ENCODE assay signal across 8 cellular contexts in genomic region chr14:67359319-67359774, GRCh38. TPM values are rescaled to one million over a fixed set of nuclear protein-coding genes. Genes with fewer than 3 reads are reported as not detected.
DNase-seq lines count a peak whose midpoint lies in the region; ATAC-seq and TF ChIP-seq lines count a peak whose summit lies in the region.

No MANE protein-coding gene starts in this region.

- H3K79me2 ChIP-seq in HCT116 (ENCODE audit: insufficient read depth, low read length) = peaks cover 73% of the 10 kb centered on the region

- CTCF ChIA-PET in HCT116 (lab: Charles Lee) = interaction anchor here (0.6 to 1.4 kb wide), 37 partner anchors 8 to 1001 kb away, joined by 3 to 14 read pairs (median 4); partner anchors contain the start of genes GPHN, PIGH and RDH12
- CTCF ChIA-PET in WTC11 (lab: Charles Lee) = interaction anchor here (0.6 to 1.6 kb wide), 55 partner anchors 8 to 1000 kb away, joined by 3 to 15 read pairs (median 4); partner anchors contain the start of genes ARG2, PLEK2, PLEKHH1 and RDH11

- peak overlapping the region; percentile 92 for H3K9ac ChIP-seq in HCT116 (ENCODE audit: low read length)

- no peak for TF ChIP-seq CTCF in CD14-positive monocyte (IDR thresholded peaks at IDR 0.05)
- TF ChIP-seq CTCF in HCT116 (IDR thresholded peaks at IDR 0.05 in 2 of 3, conservative IDR thresholded peaks at IDR 0.05 in 1 of 3; ENCODE audit: borderline replicate concordance in 1 of 3, insufficient read depth in 1 of 3, low read depth in 2 of 3, low read length in 2 of 3) = no peak
- no peak for TF ChIP-seq CTCF in WTC11 (IDR thresholded peaks at IDR 0.05)
- no peak for TF ChIP-seq CTCF in foreskin fibroblast (IDR thresholded peaks at IDR 0.05; ENCODE audit: low read depth, low read length)
- TF ChIP-seq CTCF in progenitor cell of endocrine pancreas (IDR thresholded peaks at IDR 0.05; ENCODE audit: unreplicated experiment) = no peak
- no peak for TF ChIP-seq CTCF in GM10266 (IDR thresholded peaks at IDR 0.05; ENCODE audit: control insufficient read depth, insufficient read depth, low read depth, missing control alignments)

- H3K4me3 ChIP-seq in HCT116 (replicated peaks in 1 of 2; ENCODE audit: low read depth in 1 of 2, low read length in 2 of 2) = peak overlapping the region; percentile 74 to 93
- peak overlapping the region; percentile 94 for H3K4me3 ChIP-seq in foreskin fibroblast (ENCODE audit: low read depth in 1 of 2, low read length in 2 of 2)

- H3K27me3 Mint-ChIP-seq in CD14-positive monocyte (ENCODE audit: low read depth in 3 of 3) (no peaks in the 10 kb centered on the region), WTC11 (ENCODE audit: low read depth) (no peaks in the 10 kb centered on the region), progenitor cell of endocrine pancreas (no peaks in the 10 kb centered on the region)

- BruUV-seq in HCT116 (replicated peaks; lab: Mats Ljungman, UMichigan) = TSS peak; percentile 49

- H4K20me1 ChIP-seq in HCT116 (ENCODE audit: insufficient read depth) = peaks cover 13% of the 10 kb centered on the region; the same call in 1 of the 2 replicates

- intact Hi-C loops in CD14-positive monocyte (cut with micrococcal nuclease) (loop anchor here in 1 of 2 donors (5.0 kb wide), 1 partner anchor 117 kb away; the partner anchor contains the start of gene PALS1), HCT116 (cut with micrococcal nuclease) (no loop called here), sciatic nerve (cut with DNase I) (no loop called here)

- H3K36me3 ChIP-seq in HCT116 (ENCODE audit: control insufficient read depth in 1 of 2, insufficient read depth in 2 of 2, low read length in 2 of 2) = peaks cover 3 to 5% of the 10 kb centered on the region in 2 experiments; a peak in 1 of 4 replicates

- no peak overlapping the region for H2AFZ ChIP-seq in HCT116 (ENCODE audit: low read depth, low read length, poor library complexity, severe bottlenecking)

- H3K4me1 ChIP-seq in HCT116 (ENCODE audit: control insufficient read depth in 1 of 2, insufficient read depth in 2 of 2, low read length in 2 of 2) = peaks cover 9 to 17% of the 10 kb centered on the region in 2 experiments; a peak in 3 of 4 replicates

- H3K4me3 Mint-ChIP-seq in CD14-positive monocyte = peak overlapping the region; percentile 94 to 97
- peak overlapping the region; percentile 99 for H3K4me3 Mint-ChIP-seq in WTC11
- H3K4me3 Mint-ChIP-seq in progenitor cell of endocrine pancreas (ENCODE audit: low read depth) = peak overlapping the region; percentile 97

- ATAC-seq in HCT116 (peak; percentile 19), WTC11 (peak; percentile 7), sciatic nerve (no peak)

- H3K27ac Mint-ChIP-seq in CD14-positive monocyte = peak overlapping the region; percentile 95 to 98 (median 97)
- H3K27ac Mint-ChIP-seq in WTC11 = peak overlapping the region; percentile 97
- peak overlapping the region; percentile 99 for H3K27ac Mint-ChIP-seq in progenitor cell of endocrine pancreas

- H3K9me3 ChIP-seq in HCT116 (ENCODE audit: control insufficient read depth in 1 of 2, insufficient read depth in 1 of 2, low read depth in 1 of 2, low read length in 2 of 2) = no peaks in the 10 kb centered on the region

- no peak for TF ChIP-seq POLR2A in HCT116 (IDR thresholded peaks at IDR 0.05; ENCODE audit: borderline replicate concordance, extremely low read depth, insufficient read depth, insufficient read length)

- peak overlapping the region; percentile 36; the same call in 1 of the 2 replicates for H3K27ac ChIP-seq in HCT116 (ENCODE audit: low read depth, low read length)

- DNase-seq in CD14-positive monocyte (ENCODE audit: low spot score) (no peak), HCT116 (ENCODE audit: low read depth, low spot score) (no peak), WTC11 (ENCODE audit: low spot score) (peak; percentile 30), foreskin fibroblast (peak; percentile 52 to 80), progenitor cell of endocrine pancreas (ENCODE audit: low spot score, unreplicated experiment) (peak; percentile 10), COLO829 (ENCODE audit: low spot score) (no peak), sciatic nerve (ENCODE audit: low spot score) (no peak), GM10266 (ENCODE audit: extremely low spot score) (no peak)

- H3K9me3 Mint-ChIP-seq in CD14-positive monocyte (peaks cover 0 to 2% (median 0%) of the 10 kb centered on the region in 7 donors), WTC11 (no peaks in the 10 kb centered on the region), progenitor cell of endocrine pancreas (ENCODE audit: low read depth) (no peaks in the 10 kb centered on the region)

- POLR2A ChIA-PET in HCT116 (lab: Charles Lee) = interaction anchor here (0.8 to 1.3 kb wide), 6 partner anchors 9 to 54 kb away, joined by 3 read pairs; partner anchors contain the start of gene PLEK2
- POLR2A ChIA-PET in WTC11 (lab: Charles Lee) = interaction anchor here (0.5 to 1.2 kb wide), 2 partner anchors 336 to 968 kb away, joined by 3 to 4 read pairs; partner anchors contain the start of gene RDH11

- peaks cover 0 to 7% of the 10 kb centered on the region in 2 donors for H3K36me3 Mint-ChIP-seq in CD14-positive monocyte
- H3K36me3 Mint-ChIP-seq in WTC11 = peaks cover under 1% of the 10 kb centered on the region
- H3K36me3 Mint-ChIP-seq in progenitor cell of endocrine pancreas (ENCODE audit: insufficient read depth) = no peaks in the 10 kb centered on the region

- H3K4me2 ChIP-seq in HCT116 (ENCODE audit: low read length) = peak overlapping the region; percentile 89

- RAD21 ChIA-PET in HCT116 (lab: Charles Lee; ENCODE audit: low non-redundant PET in 1 of 2, low total read pairs in 2 of 2, uncharacterized antibody in 2 of 2, unreplicated experiment in 2 of 2) = interaction anchor here in 1 of 2 experiments (1.4 kb wide), 1 partner anchor 345 kb away, joined by 3 read pairs; no protein-coding TSS in a partner anchor

- peaks cover 44% of the 10 kb centered on the region for H3K4me1 Mint-ChIP-seq in CD14-positive monocyte
- H3K4me1 Mint-ChIP-seq in WTC11 = peaks cover 23% of the 10 kb centered on the region
- peaks cover 33% of the 10 kb centered on the region for H3K4me1 Mint-ChIP-seq in progenitor cell of endocrine pancreas (ENCODE audit: low read depth)

- TF ChIP-seq RAD21 in HCT116 (IDR thresholded peaks at IDR 0.05; ENCODE audit: low read depth) = no peak

- no peaks in the 10 kb centered on the region for H3K9me2 ChIP-seq in HCT116 (ENCODE audit: insufficient read depth)

- H3K27me3 ChIP-seq in HCT116 (ENCODE audit: insufficient read depth, low read length) = no peaks in the 10 kb centered on the region

TF ChIP-seq in HCT116, 20 proteins besides CTCF, POLR2A, EP300 and RAD21:
- TF ChIP-seq EGR1 (IDR thresholded peaks at IDR 0.05; ENCODE audit: low read depth) (peak; percentile 16; the same call in 1 of the 2 replicates), SP1 (IDR thresholded peaks at IDR 0.05; ENCODE audit: low read depth) (no peak)
TF ChIP-seq in HCT116: peak in this region for 1.

TF ChIP-seq in WTC11, 78 proteins besides CTCF, POLR2A, EP300 and RAD21:
- TF ChIP-seq TEAD1 (CRISPR knock-in tag; IDR thresholded peaks at IDR 0.05) (no peak), ATF3 (CRISPR knock-in tag; conservative IDR thresholded peaks at IDR 0.05) (no peak)
TF ChIP-seq in WTC11: peak in this region for 0.

RNA-seq across cellular contexts. Expression of gene ATP6V1D, which starts 0.3 kb away (rescaled TPM):
- 100 to 1,000 TPM in 1 of 2 donors, 10 to 100 TPM in 1; 94.1 to 122 TPM for polyA plus RNA-seq in CD14-positive monocyte
- 38.5 TPM for total RNA-seq in HCT116 (2021; ENCODE audit: unreplicated experiment)
- 15.9 and 21.2 TPM in 2 replicates for polyA plus RNA-seq in HCT116 (2012)
- total RNA-seq in WTC11 (2021) = 51.1 to 54.0 TPM (median 51.4 TPM) in 3 replicates
- total RNA-seq in progenitor cell of endocrine pancreas = 66.4 and 73.0 TPM in 2 replicates
- total RNA-seq in sciatic nerve = 46.0 TPM

RNA-seq across cellular contexts. Expression of gene EIF2S1, which starts 0.8 kb away (rescaled TPM):
- 100 to 1,000 TPM; 110 to 111 TPM for polyA plus RNA-seq in CD14-positive monocyte
- total RNA-seq in HCT116 (2021; ENCODE audit: unreplicated experiment) (192 TPM), WTC11 (2021) (123 to 137 TPM (median 125 TPM) in 3 replicates), progenitor cell of endocrine pancreas (73.6 and 76.6 TPM in 2 replicates), sciatic nerve (59.0 TPM)
- polyA plus RNA-seq in HCT116 (2012) = 127 and 163 TPM in 2 replicates

RNA-seq across cellular contexts. Expression of gene PLEK2, which starts 52.6 kb away (rescaled TPM):
- polyA plus RNA-seq in CD14-positive monocyte = under 1 TPM in 1 of 2 donors, not detected in 1; 0.20 TPM
- total RNA-seq in HCT116 (2021; ENCODE audit: unreplicated experiment) = 67.6 TPM
- 81.1 and 106 TPM in 2 replicates for polyA plus RNA-seq in HCT116 (2012)
- 1.2 to 1.4 TPM (median 1.3 TPM) in 3 replicates for total RNA-seq in WTC11 (2021)
- total RNA-seq in progenitor cell of endocrine pancreas = 0.67 and 0.89 TPM in 2 replicates
- total RNA-seq in sciatic nerve = 0.62 TPM

Comparison
In these comparisons a context has a peak if more than half of its experiments do, and no peak if none do; other contexts are left out.
1. DNase-seq: peak in WTC11 (single experiment), foreskin fibroblast (2 of 2) and progenitor cell of endocrine pancreas (single experiment); none in CD14-positive monocyte (single experiment), HCT116 (single experiment), COLO829 (single experiment), sciatic nerve (single experiment) and GM10266 (single experiment).
2. RNA of gene PLEK2, which starts 52.6 kb away (total RNA-seq): 67.6 TPM in HCT116 (single experiment); 1.2 to 1.4 TPM in WTC11, 0.67 to 0.89 TPM in progenitor cell of endocrine pancreas and 0.62 TPM in sciatic nerve (single experiment); every median in the first group is over 10 times any median in the second.
3. Peak in every context shown above with its lines, with median percentiles within 50 percentile points of each other: H3K27ac Mint-ChIP-seq and H3K4me3 Mint-ChIP-seq.